8 cellular contexts compared by ENCODE assay signal in the genomic region with DNA sequence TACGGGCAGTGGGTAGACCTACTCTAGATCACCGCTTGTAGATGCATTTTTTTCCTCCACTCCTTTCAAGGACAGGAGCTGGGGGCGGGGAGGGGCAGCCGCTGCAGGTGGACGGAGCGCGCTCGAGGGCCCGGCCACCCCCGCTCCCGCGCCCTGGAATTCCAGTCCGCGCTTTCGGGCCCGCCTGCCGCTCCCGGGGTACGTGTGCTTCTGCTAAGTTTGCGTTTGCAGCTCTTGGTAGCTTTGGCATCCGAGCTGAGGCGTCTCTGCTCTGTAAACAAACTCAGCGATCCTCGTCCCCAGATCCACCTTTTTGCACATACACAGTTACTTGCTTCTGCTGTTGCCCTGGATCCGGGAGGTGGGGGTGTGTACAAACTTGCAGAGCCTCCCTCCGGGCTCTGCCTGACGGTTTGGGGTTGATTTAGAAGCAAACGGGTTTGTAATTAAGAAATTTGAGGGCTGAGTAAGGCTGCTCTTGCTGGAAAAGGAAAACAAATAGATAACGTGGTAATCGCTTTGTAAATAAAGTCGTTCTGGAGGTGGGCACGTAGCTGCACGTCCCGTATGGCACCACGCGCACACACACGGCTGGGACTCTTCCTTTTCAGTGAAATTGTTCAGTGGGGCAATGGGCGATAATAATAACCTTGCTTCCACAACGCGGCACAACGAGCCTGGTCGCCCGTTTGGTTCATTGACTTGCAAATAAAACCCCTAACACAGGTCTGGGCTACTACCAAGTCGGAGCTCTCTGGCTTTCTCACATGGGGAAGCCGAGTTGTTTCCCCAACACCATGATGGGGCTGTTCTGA. TPM values are rescaled to one million over a fixed set of nuclear protein-coding genes. Genes with fewer than 3 reads are reported as not detected.
DNase-seq lines count a peak whose midpoint lies in the region; ATAC-seq and TF ChIP-seq lines count a peak whose summit lies in the region.

No MANE protein-coding gene starts in this region.

- TF ChIP-seq POLR2A in tibial nerve (IDR thresholded peaks at IDR 0.05): peak; percentile 52 to 74

- H3K4me1 ChIP-seq in cardiac muscle cell (ENCODE audit: low read depth) (peaks cover 18% of the 10 kb centered on the region), parathyroid adenoma (peaks cover 8% of the 10 kb centered on the region), tibial nerve (peaks cover 0 to 25% (median 9%) of the 10 kb centered on the region in 4 donors)

- no peak for TF ChIP-seq CTCF in GM10266 (IDR thresholded peaks at IDR 0.05; ENCODE audit: control insufficient read depth, insufficient read depth, low read depth, missing control alignments)
- TF ChIP-seq CTCF in cardiac muscle cell (IDR thresholded peaks at IDR 0.05; ENCODE audit: low read depth, low read length): peak; percentile 28
- TF ChIP-seq CTCF in parathyroid adenoma (IDR thresholded peaks at IDR 0.05): peak; percentile 20
- peak in 1 of 5 experiments; percentile 16 for TF ChIP-seq CTCF in tibial nerve (IDR thresholded peaks at IDR 0.05)

- ATAC-seq in HG02623 (IDR thresholded peaks at IDR 0.05; ENCODE audit: unreplicated experiment): peak; percentile 55

- H3K79me2 ChIP-seq in parathyroid adenoma: peaks cover 27% of the 10 kb centered on the region

- H3K4me2 ChIP-seq in parathyroid adenoma (ENCODE audit: low read length): peak overlapping the region; percentile 98

- no peaks in the 10 kb centered on the region for H3K9me3 ChIP-seq in cardiac muscle cell (ENCODE audit: low read depth)
- no peaks in the 10 kb centered on the region for H3K9me3 ChIP-seq in parathyroid adenoma (ENCODE audit: control insufficient read depth, low read length)
- no peaks in the 10 kb centered on the region for H3K9me3 ChIP-seq in tibial nerve

- peak overlapping the region; percentile 88 for H3K9ac ChIP-seq in parathyroid adenoma

- H3K27me3 Mint-ChIP-seq in activated naive CD8-positive, alpha-beta T cell treated with anti-CD3 and anti-CD28 coated beads for 36 hours: no peaks in the 10 kb centered on the region

- H3K4me1 Mint-ChIP-seq in activated naive CD8-positive, alpha-beta T cell treated with anti-CD3 and anti-CD28 coated beads for 36 hours: peaks cover 36% of the 10 kb centered on the region

- WGBS in tibial nerve, 2 donors: 0 to 1% methylated on average over 40 to 45 of the region's 45 CpGs

- peaks cover 11% of the 10 kb centered on the region for H3K36me3 Mint-ChIP-seq in activated naive CD8-positive, alpha-beta T cell treated with anti-CD3 and anti-CD28 coated beads for 36 hours

- H3K9me3 Mint-ChIP-seq in activated naive CD8-positive, alpha-beta T cell treated with anti-CD3 and anti-CD28 coated beads for 36 hours: no peaks in the 10 kb centered on the region

- H3K27ac ChIP-seq in cardiac muscle cell: peak overlapping the region; percentile 97
- H3K27ac ChIP-seq in parathyroid adenoma: peak overlapping the region; percentile 97
- H3K27ac ChIP-seq in tibial nerve: peak overlapping the region; percentile 91 to 99 (median 96)

- TF ChIP-seq EP300 in tibial nerve (IDR thresholded peaks at IDR 0.05): peak; percentile 27 to 95

- peak overlapping the region; percentile 99 for H3K4me3 ChIP-seq in cardiac muscle cell
- H3K4me3 ChIP-seq in parathyroid adenoma (ENCODE audit: low read depth, low read length): peak overlapping the region; percentile 91
- peak overlapping the region; percentile 61 to 100 (median 92) for H3K4me3 ChIP-seq in tibial nerve

- H3K27me3 ChIP-seq in cardiac muscle cell: no peaks in the 10 kb centered on the region
- H3K27me3 ChIP-seq in parathyroid adenoma (ENCODE audit: control insufficient read depth, insufficient read depth, low read length): no peaks in the 10 kb centered on the region
- H3K27me3 ChIP-seq in tibial nerve: no peaks in the 10 kb centered on the region

- peak; percentile 74 for DNase-seq in GM10266 (ENCODE audit: extremely low spot score)
- DNase-seq in NCI-H1105 (lab: John Stamatoyannopoulos, UW): peak; percentile 96
- peak; percentile 94 for DNase-seq in SKM-1 (lab: John Stamatoyannopoulos, UW; ENCODE audit: unreplicated experiment)
- peak; percentile 86 for DNase-seq in activated naive CD8-positive, alpha-beta T cell treated with anti-CD3 and anti-CD28 coated beads for 36 hours
- DNase-seq in cardiac muscle cell (ENCODE audit: low read depth in 1 of 2, low spot score in 1 of 2): peak; percentile 97 to 99
- DNase-seq in tibial nerve (ENCODE audit: low spot score in 2 of 2): peak; percentile 83 to 87

- H2AFZ ChIP-seq in parathyroid adenoma: peak overlapping the region; percentile 82

- peak overlapping the region; percentile 89 for H3K4me3 Mint-ChIP-seq in activated naive CD8-positive, alpha-beta T cell treated with anti-CD3 and anti-CD28 coated beads for 36 hours

- H3K36me3 ChIP-seq in cardiac muscle cell (peaks cover 25% of the 10 kb centered on the region), parathyroid adenoma (ENCODE audit: control insufficient read depth, insufficient read depth, low read length) (peaks cover 31% of the 10 kb centered on the region), tibial nerve (peaks cover 0 to 29% (median 0%) of the 10 kb centered on the region in 3 donors)

- H3K27ac Mint-ChIP-seq in activated naive CD8-positive, alpha-beta T cell treated with anti-CD3 and anti-CD28 coated beads for 36 hours: peak overlapping the region; percentile 99

RNA-seq across cellular contexts. Expression of a gene that starts 1.0 kb away (rescaled TPM):
- 10 to 100 TPM; 28.4 to 28.5 TPM for total RNA-seq in activated naive CD8-positive, alpha-beta T cell treated with anti-CD3 and anti-CD28 coated beads for 36 hours
- total RNA-seq in cardiac muscle cell (334 and 513 TPM in 2 replicates), tibial nerve (100 to 1,000 TPM; 297 to 618 (median 413) TPM)
- 34.9 and 76.6 TPM in 2 replicates for polyA plus RNA-seq in cardiac muscle cell

Comparison
In these comparisons a context has a peak if more than half of its experiments do, and no peak if none do; other contexts are left out.
1. Peak in every context shown above with its lines: DNase-seq, ATAC-seq, H3K4me3 ChIP-seq and H3K27ac ChIP-seq.
2. RNA of a gene that starts 1.0 kb away (total RNA-seq): 334 to 513 TPM in cardiac muscle cell and 297 to 618 TPM in tibial nerve; 28.4 to 28.5 TPM in activated naive CD8-positive, alpha-beta T cell treated with anti-CD3 and anti-CD28 coated beads for 36 hours; every median in the first group is over 10 times any median in the second.